17 cellular contexts compared by ENCODE assay signal in the genomic region with DNA sequence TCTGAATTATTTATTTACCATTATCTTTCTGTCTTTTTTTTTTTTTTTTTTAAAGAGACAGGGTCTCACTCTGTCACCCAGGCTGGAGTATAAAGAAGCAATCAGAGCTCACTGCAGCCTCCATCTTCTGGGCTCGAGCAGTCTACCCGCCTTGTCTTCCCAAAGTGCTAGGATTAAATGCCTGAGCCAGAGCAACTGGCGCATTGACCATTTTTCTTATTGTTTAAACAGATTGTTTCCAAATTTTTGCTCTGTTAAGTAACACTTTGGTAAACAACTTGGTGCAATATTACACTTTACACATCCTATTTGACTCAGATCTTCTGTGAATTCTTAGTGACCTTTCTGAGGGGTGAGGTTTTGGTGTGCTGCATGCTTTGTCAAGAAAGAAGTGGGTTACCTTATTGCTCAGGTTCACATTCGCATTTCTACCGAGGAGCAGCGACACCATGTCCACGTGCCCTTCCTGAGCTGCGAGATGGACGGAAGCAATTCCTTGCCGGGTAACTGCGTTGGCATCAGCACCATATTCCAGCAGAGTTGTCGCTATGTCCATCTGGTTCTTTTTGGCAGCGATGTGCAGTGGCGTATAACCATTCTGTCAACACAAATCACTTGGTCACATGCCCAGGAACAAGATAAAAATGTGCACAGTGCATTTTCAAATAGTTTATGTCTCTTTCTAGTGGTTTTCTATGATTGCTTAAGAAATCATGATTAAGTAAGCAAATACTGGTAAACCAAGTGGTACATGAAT.
A peak's percentile ranks its signal among the peaks of the same experiment; 100 is the strongest.
DNase-seq lines count a peak whose midpoint lies in the region; ATAC-seq and TF ChIP-seq lines count a peak whose summit lies in the region.
"Had no signal": no experiment of that assay in that cellular context is flagged by ENCODE, and none has a peak within 500 bp of the region (broad histone marks: within the 10 kb centered on the region; RNA-seq: fewer than 3 reads in every experiment).

No MANE protein-coding gene starts in this region.

- H3K4me3 ChIP-seq in IMR-90 (ENCODE audit: insufficient read depth, low read depth, low read length), result no peak overlapping the region
- no peak overlapping the region for H3K4me3 ChIP-seq in tibial artery
- no peak overlapping the region for H3K4me3 ChIP-seq in esophagus squamous epithelium
- H3K4me3 ChIP-seq: prostate gland had no signal

- intact Hi-C loops in IMR-90 (cut with micrococcal nuclease) (no loop called here), tibial artery (cut with DNase I; ENCODE audit: low total_unique reads) (no loop called here), esophagus squamous epithelium (cut with DNase I) (no loop called here)

- peaks cover 3% of the 10 kb centered on the region for H3K9me1 ChIP-seq in IMR-90 (ENCODE audit: insufficient read depth, low read length)

- no peak overlapping the region for H3K27ac ChIP-seq in IMR-90 (ENCODE audit: insufficient read depth, low read length)
- peak overlapping the region; percentile 54 for H3K27ac ChIP-seq in layer of hippocampus (ENCODE audit: low read depth, low read length)
- peak overlapping the region; percentile 26 to 57 for H3K27ac ChIP-seq in tibial artery
- peak overlapping the region in 1 of 4 donors; percentile 47 for H3K27ac ChIP-seq in esophagus squamous epithelium
- H3K27ac ChIP-seq: prostate gland had no signal

- no peaks in the 10 kb centered on the region; the same call in 1 of the 2 replicates for H3K27me3 ChIP-seq in IMR-90 (ENCODE audit: control insufficient read depth, insufficient read depth, low read length)
- H3K27me3 ChIP-seq in layer of hippocampus (ENCODE audit: control insufficient read depth, insufficient read depth, low read length), result no peaks in the 10 kb centered on the region
- no peaks in the 10 kb centered on the region for H3K27me3 ChIP-seq in tibial artery
- H3K27me3 ChIP-seq in esophagus squamous epithelium, result no peaks in the 10 kb centered on the region

- no peaks in the 10 kb centered on the region for H4K20me1 ChIP-seq in IMR-90 (ENCODE audit: insufficient read depth, low read length)

- peak overlapping the region; percentile 6; the same call in 1 of the 2 replicates for H3K4me2 ChIP-seq in IMR-90 (ENCODE audit: low read depth, low read length)

- CTCF ChIA-PET in IMR-90 (lab: Yijun Ruan, JAX), result interaction anchor here (0.5 to 0.6 kb wide), 2 partner anchors 46 to 86 kb away, joined by 3 to 5 read pairs; no protein-coding TSS in a partner anchor

- peak; percentile 76 for ATAC-seq in IMR-90 (ENCODE audit: low read depth)
- ATAC-seq: effector memory CD8-positive, alpha-beta T cell had no signal

- peak overlapping the region; percentile 33; the same call in 1 of the 2 replicates for H3K23ac ChIP-seq in IMR-90 (ENCODE audit: low read depth, low read length)

- dilution Hi-C loops in IMR-90 (cut with HindIII; ENCODE audit: low sequenced_read_pairs, unreplicated experiment), result no loop called here

- H2AK5ac ChIP-seq in IMR-90 (ENCODE audit: low read depth, low read length), result peak overlapping the region; percentile 60; the same call in 1 of the 2 replicates

- TF ChIP-seq POLR2A in IMR-90 (IDR thresholded peaks at IDR 0.05; ENCODE audit: low read depth, low read length) (no peak), esophagus squamous epithelium (IDR thresholded peaks at IDR 0.05) (no peak)

- H3K9ac ChIP-seq in IMR-90 (ENCODE audit: low read depth, low read length), result no peak overlapping the region

- BruUV-seq in IMR-90 (replicated peaks; lab: Mats Ljungman, UMichigan), result no TSS peak

- POLR2A ChIA-PET in IMR-90 (lab: Charles Lee; ENCODE audit: unreplicated experiment), result interaction anchor here (0.6 kb wide), 1 partner anchor 10 kb away, joined by 9 read pairs; no protein-coding TSS in a partner anchor

- WGBS in IMR-90 (ENCODE audit: extremely low coverage in 2 of 2, insufficient read length in 1 of 2), 2 experiments, result 37% methylated on average over 7 of the region's 14 CpGs; no CpG with 5 or more reads in 1 of the 2 experiments
- 73 to 90% methylated on average over 14 of the region's 14 CpGs for WGBS in esophagus squamous epithelium, 2 donors

- in situ Hi-C loops in IMR-90 (cut with MboI; ENCODE audit: low sequenced_read_pairs), result no loop called here

- H2BK15ac ChIP-seq in IMR-90 (ENCODE audit: low read depth, low read length), result no peak overlapping the region

- H2AFZ ChIP-seq in IMR-90 (replicated peaks; ENCODE audit: low read length, poor library complexity), result peak overlapping the region; percentile 80

- H3K36me3 ChIP-seq in IMR-90 (ENCODE audit: control insufficient read depth, insufficient read depth, low read length) (no peaks in the 10 kb centered on the region), tibial artery (no peaks in the 10 kb centered on the region), esophagus squamous epithelium (peaks cover 0 to 30% (median 0%) of the 10 kb centered on the region in 3 donors)
- H3K36me3 ChIP-seq: prostate gland had no signal

- H4K8ac ChIP-seq in IMR-90 (ENCODE audit: low read depth in 2 of 2, low read length in 2 of 2), result 0 out of 4 replicates have a peak overlapping the region, but pooled peaks of 1 of the 2 experiments have one; percentile 31

- no peak overlapping the region for H2BK120ac ChIP-seq in IMR-90 (ENCODE audit: low read depth, low read length)

- peak overlapping the region; percentile 74 for H2AK9ac ChIP-seq in IMR-90 (replicated peaks; ENCODE audit: low read depth, low read length, poor library complexity)

- H4K5ac ChIP-seq in IMR-90 (ENCODE audit: low read depth, low read length), result no peak overlapping the region

- peak overlapping the region; percentile 20; the same call in 1 of the 2 replicates for H3K4ac ChIP-seq in IMR-90 (ENCODE audit: low read depth, low read length)

- H3K14ac ChIP-seq in IMR-90 (replicated peaks; ENCODE audit: low read depth, low read length), result 0 out of 2 replicates have a peak overlapping the region, but pooled peaks have one; percentile 67

- H4K91ac ChIP-seq in IMR-90 (ENCODE audit: insufficient read depth, low read depth, low read length), result no peak overlapping the region

- no peaks in the 10 kb centered on the region for H3K79me1 ChIP-seq in IMR-90 (ENCODE audit: low read depth in 1 of 2, low read length in 2 of 2)

- H3K4me1 ChIP-seq in IMR-90 (ENCODE audit: control insufficient read depth, insufficient read depth, low read length), result peaks cover 3% of the 10 kb centered on the region; the same call in 1 of the 2 replicates
- H3K4me1 ChIP-seq in tibial artery, result peaks cover 0 to 66% (median 4%) of the 10 kb centered on the region in 4 donors
- H3K4me1 ChIP-seq in esophagus squamous epithelium, result no peaks in the 10 kb centered on the region
- H3K4me1 ChIP-seq: prostate gland had no signal

- H2BK5ac ChIP-seq in IMR-90 (ENCODE audit: low read depth, low read length, poor library complexity, severe bottlenecking), result no peak overlapping the region

- no peak overlapping the region for H3K18ac ChIP-seq in IMR-90 (ENCODE audit: low read depth, low read length)

- DNase-seq in IMR-90 (peak; percentile 7), cerebellar cortex (ENCODE audit: low spot score) (peak; percentile 99), tibial artery (peak; percentile 51 to 75), esophagus squamous epithelium (lab: John Stamatoyannopoulos, UW) (no peak), 8988T (no peak), cortex of kidney (lab: John Stamatoyannopoulos, UW) (no peak)
- DNase-seq: activated B cell treated with CpG ODN at 0.5 μM for 24 hours; activated naive CD8-positive, alpha-beta T cell treated with anti-CD3 and anti-CD28 coated beads, Interleukin-2, amount 10 ng/mL, durations not matched to agents 7 days and 5 days; activated T-cell treated with anti-CD3 and anti-CD28 coated beads for 4 hours; effector memory CD8-positive, alpha-beta T cell; hippocampal formation; KG1; mesenchymal stem cell; NCI-H2081; stimulated activated CD4-positive, alpha-beta T cell treated with anti-CD3 and anti-CD28 coated beads, Interleukin-4, amount 100 ng/mL, for 24 hours had no signal

- no peak overlapping the region for H2BK20ac ChIP-seq in IMR-90 (ENCODE audit: low read depth, low read length)

- no peak for TF ChIP-seq RAD21 in IMR-90 (IDR thresholded peaks at IDR 0.05; ENCODE audit: low read length)

- H3K9me3 ChIP-seq in IMR-90 (ENCODE audit: control insufficient read depth, insufficient read depth, low read length), result no peaks in the 10 kb centered on the region
- no peaks in the 10 kb centered on the region for H3K9me3 ChIP-seq in tibial artery
- no peaks in the 10 kb centered on the region for H3K9me3 ChIP-seq in esophagus squamous epithelium
- H3K9me3 ChIP-seq: prostate gland had no signal

- H3K56ac ChIP-seq in IMR-90 (ENCODE audit: extremely low read depth, insufficient read depth, low read length), result no peak overlapping the region

- no peak for TF ChIP-seq CTCF in IMR-90 (conservative IDR thresholded peaks at IDR 0.05; ENCODE audit: low read depth, low read length)
- TF ChIP-seq CTCF in tibial artery (IDR thresholded peaks at IDR 0.05), result no peak
- TF ChIP-seq CTCF in esophagus squamous epithelium (IDR thresholded peaks at IDR 0.05), result no peak

TF ChIP-seq in IMR-90, 13 proteins besides CTCF, POLR2A, EP300 and RAD21 (continues in another document):
- TF ChIP-seq RCOR1 (IDR thresholded peaks at IDR 0.05; ENCODE audit: insufficient replicate concordance, low read length) (no peak), MXI1 (IDR thresholded peaks at IDR 0.05; ENCODE audit: borderline replicate concordance, low read depth, low read length) (no peak), BHLHE40 (IDR thresholded peaks at IDR 0.05; ENCODE audit: low read depth, low read length) (no peak), MAFK (IDR thresholded peaks at IDR 0.05; ENCODE audit: low read depth, low read length) (no peak), SMC3 (IDR thresholded peaks at IDR 0.05; ENCODE audit: low read depth, low read length) (no peak), CEBPB (IDR thresholded peaks at IDR 0.05; ENCODE audit: low read depth, low read length) (no peak), NFE2L2 (IDR thresholded peaks at IDR 0.05; ENCODE audit: low read depth, low read length) (no peak), FOS (IDR thresholded peaks at IDR 0.05; ENCODE audit: low read depth, low read length) (no peak), MAZ (IDR thresholded peaks at IDR 0.05; ENCODE audit: borderline replicate concordance, low read depth, low read length) (no peak)
- TF ChIP-seq, protein P1, sequence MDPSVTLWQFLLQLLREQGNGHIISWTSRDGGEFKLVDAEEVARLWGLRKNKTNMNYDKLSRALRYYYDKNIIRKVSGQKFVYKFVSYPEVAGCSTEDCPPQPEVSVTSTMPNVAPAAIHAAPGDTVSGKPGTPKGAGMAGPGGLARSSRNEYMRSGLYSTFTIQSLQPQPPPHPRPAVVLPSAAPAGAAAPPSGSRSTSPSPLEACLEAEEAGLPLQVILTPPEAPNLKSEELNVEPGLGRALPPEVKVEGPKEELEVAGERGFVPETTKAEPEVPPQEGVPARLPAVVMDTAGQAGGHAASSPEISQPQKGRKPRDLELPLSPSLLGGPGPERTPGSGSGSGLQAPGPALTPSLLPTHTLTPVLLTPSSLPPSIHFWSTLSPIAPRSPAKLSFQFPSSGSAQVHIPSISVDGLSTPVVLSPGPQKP (IDR thresholded peaks at IDR 0.05; ENCODE audit: borderline replicate concordance, low read depth, low read length), result no peak

Comparison
In these comparisons a context has a peak if more than half of its experiments do, and no peak if none do; other contexts are left out.
1. DNase-seq: peak in IMR-90 (single experiment), cerebellar cortex (single experiment) and tibial artery (2 of 2); none in esophagus squamous epithelium (single experiment), 8988T (single experiment) and cortex of kidney (single experiment).